ENCODE assay signal across 19 cellular contexts in genomic region chr6:67698534-67698933, GRCh38.
DNase-seq lines count a peak whose midpoint lies in the region; ATAC-seq, FAIRE-seq and TF ChIP-seq lines count a peak whose summit lies in the region.
"Had no signal": no experiment of that assay in that cellular context is flagged by ENCODE, and none has a peak within 500 bp of the region (broad histone marks: within the 10 kb centered on the region; RNA-seq: fewer than 3 reads in every experiment).

No MANE protein-coding gene starts in this region.

- H3K9ac ChIP-seq in PC-3 (ENCODE audit: low read length), result no peak overlapping the region
- H3K9ac ChIP-seq: BLaER1 had no signal

- no peaks in the 10 kb centered on the region for H3K4me1 Mint-ChIP-seq in HFFc6 (ENCODE audit: low read depth)
- H3K4me1 Mint-ChIP-seq: CD4-positive, alpha-beta memory T cell had no signal

- FAIRE-seq in HTR-8/SVneo (lab: Jason Lieb, UNC), result no peak

- TF ChIP-seq CTCF in PC-3 (conservative IDR thresholded peaks at IDR 0.05; ENCODE audit: low read depth, low read length) (no peak), fibroblast of mammary gland (conservative IDR thresholded peaks at IDR 0.05; ENCODE audit: control insufficient read depth, insufficient read depth, low read depth, low read length) (no peak), HFFc6 (IDR thresholded peaks at IDR 0.05) (no peak)

- no peak overlapping the region for H3K4me3 Mint-ChIP-seq in HFFc6
- H3K4me3 Mint-ChIP-seq: CD4-positive, alpha-beta memory T cell; T-helper 1 cell treated with Interleukin-12 subunit alpha and Interleukin-12 subunit beta and Interleukin-4 antibody, amounts not matched to agents 30 μg/mL and 1 μg/mL, for 36 hours had no signal

- CTCF ChIA-PET in PC-3 (lab: Charles Lee), result no interaction called here

- H3K9me3 ChIP-seq in PC-3 (ENCODE audit: low read length), result no peaks in the 10 kb centered on the region
- H3K9me3 ChIP-seq: BLaER1, MG63 had no signal

- peak; percentile 61 for ATAC-seq in PC-3

- H3K9me2 ChIP-seq in PC-3 (replicated peaks; ENCODE audit: low read length), result no peaks in the 10 kb centered on the region

- H3K27me3 Mint-ChIP-seq in HFFc6 (ENCODE audit: insufficient read depth), result no peaks in the 10 kb centered on the region
- H3K27me3 Mint-ChIP-seq: CD4-positive, alpha-beta memory T cell had no signal

- POLR2A ChIA-PET in PC-3 (lab: Charles Lee; ENCODE audit: unreplicated experiment), result no interaction called here

- H3K27ac Mint-ChIP-seq in HFFc6, result no peak overlapping the region
- H3K27ac Mint-ChIP-seq: CD4-positive, alpha-beta memory T cell; T-helper 1 cell treated with Interleukin-12 subunit alpha and Interleukin-12 subunit beta and Interleukin-4 antibody, amounts not matched to agents 30 μg/mL and 1 μg/mL, for 36 hours had no signal

- H3K79me2 ChIP-seq in PC-3 (ENCODE audit: low read length), result no peaks in the 10 kb centered on the region

- H3F3A ChIP-seq in PC-3 (ENCODE audit: low read length, unreplicated experiment), result no peaks in the 10 kb centered on the region

- peaks cover 9% of the 10 kb centered on the region; the same call in 1 of the 2 replicates for H3K9me3 Mint-ChIP-seq in HFFc6
- H3K9me3 Mint-ChIP-seq: T-helper 1 cell treated with Interleukin-12 subunit alpha and Interleukin-12 subunit beta and Interleukin-4 antibody, amounts not matched to agents 30 μg/mL and 1 μg/mL, for 36 hours had no signal

- H3K27ac ChIP-seq in PC-3 (ENCODE audit: low read length), result no peak overlapping the region
- H3K27ac ChIP-seq: BLaER1 had no signal

- no peaks in the 10 kb centered on the region for H4K20me1 ChIP-seq in PC-3 (ENCODE audit: low read length)
- H4K20me1 ChIP-seq: BLaER1 had no signal

- no TSS peak for BruUV-seq in PC-3 (replicated peaks; lab: Mats Ljungman, UMichigan)

- H3K4me3 ChIP-seq in PC-3 (ENCODE audit: low read length) (no peak overlapping the region), fibroblast of mammary gland (ENCODE audit: control insufficient read depth, low read depth, low read length) (no peak overlapping the region)
- H3K4me3 ChIP-seq: BLaER1, MG63 had no signal

- H3K36me3 ChIP-seq in PC-3 (ENCODE audit: low read depth, low read length), result no peaks in the 10 kb centered on the region
- H3K36me3 ChIP-seq: BLaER1, MG63 had no signal

- intact Hi-C loops in PC-3 (cut with micrococcal nuclease), result no loop called here

- DNase-seq in DMS53 (lab: John Stamatoyannopoulos, UW) (peak; percentile 91), LHCN-M2 (ENCODE audit: low read depth) (peak; percentile 40), PC-3 (peak; percentile 22), fibroblast of mammary gland (ENCODE audit: low read depth) (peak; percentile 19), hepatic stellate cell (ENCODE audit: low spot score) (no peak), HFFc6 (no peak), HTR-8/SVneo (ENCODE audit: insufficient read length, low spot score) (no peak)
- DNase-seq in stimulated activated CD4-positive, alpha-beta T cell treated with anti-CD3 and anti-CD28 coated beads, Interleukin-12 subunit alpha, Interleukin-12 subunit beta, amount 100 ng/mL, for 4 hours, result no peak
- DNase-seq: CD4-positive, alpha-beta memory T cell; DMS79 treated with DMSO at 0.1 percent for 48 hours; H7; MG63; NCI-H1048; NCI-H187; NCI-H2107; NCI-H2227 treated with DMSO at 0.1 percent for 48 hours; OCI-M1 had no signal

- H3K4me1 ChIP-seq in PC-3 (ENCODE audit: insufficient read depth, low read length), result no peaks in the 10 kb centered on the region
- H3K4me1 ChIP-seq: BLaER1 had no signal

- no peaks in the 10 kb centered on the region for H3K36me3 Mint-ChIP-seq in HFFc6 (ENCODE audit: low read depth)
- H3K36me3 Mint-ChIP-seq: CD4-positive, alpha-beta memory T cell had no signal

- no peaks in the 10 kb centered on the region for H3K27me3 ChIP-seq in PC-3 (ENCODE audit: low read length)
- H3K27me3 ChIP-seq: BLaER1, MG63 had no signal

- no peak overlapping the region for H3K4me2 ChIP-seq in PC-3 (ENCODE audit: low read length)
- H3K4me2 ChIP-seq: BLaER1 had no signal

- no peak overlapping the region for H2AFZ ChIP-seq in PC-3 (ENCODE audit: low read length)

Comparison
In these comparisons a context has a peak if more than half of its experiments do, and no peak if none do; other contexts are left out.
1. DNase-seq: peak in DMS53 (single experiment), LHCN-M2 (single experiment), PC-3 (single experiment) and fibroblast of mammary gland (single experiment); none in hepatic stellate cell (single experiment), HFFc6 (single experiment), HTR-8/SVneo (single experiment) and stimulated activated CD4-positive, alpha-beta T cell treated with anti-CD3 and anti-CD28 coated beads, Interleukin-12 subunit alpha, Interleukin-12 subunit beta, amount 100 ng/mL, for 4 hours (single experiment).